In the genomic region with DNA sequence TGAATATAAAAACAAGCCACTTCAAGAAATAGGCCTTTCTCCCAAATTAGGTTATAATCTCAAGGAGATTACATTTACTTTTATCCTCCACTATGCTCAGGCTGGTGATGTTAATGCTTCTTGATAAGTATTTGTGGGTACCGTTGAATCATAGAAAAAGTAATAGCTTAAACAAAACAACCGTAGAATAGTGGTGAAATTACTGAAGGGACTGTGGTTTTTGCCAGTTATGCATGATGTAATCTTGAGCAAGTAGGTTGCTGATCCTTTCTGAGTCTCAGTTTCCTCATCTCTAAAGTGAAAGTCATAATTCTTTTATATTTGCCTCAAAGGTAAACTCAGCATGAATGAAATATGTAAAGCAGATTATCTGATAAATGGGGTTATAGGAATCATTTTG, we compare ENCODE assay signal across 9 cellular contexts.
DNase-seq lines count a peak whose midpoint lies in the region; ATAC-seq and TF ChIP-seq lines count a peak whose summit lies in the region.
"Had no signal": no experiment of that assay in that cellular context is flagged by ENCODE, and none has a peak within 500 bp of the region (broad histone marks: within the 10 kb centered on the region; RNA-seq: fewer than 3 reads in every experiment).

No MANE protein-coding gene starts in this region.

- intact Hi-C loops in colonic mucosa (cut with DNase I) (no loop called here), transverse colon (cut with DNase I; ENCODE audit: low total_unique reads) (no loop called here), tibial artery (cut with DNase I; ENCODE audit: low total_unique reads) (loop anchor here (10.0 kb wide), 1 partner anchor 186 kb away; the partner anchor contains the start of gene JAG1), Right ventricle myocardium superior (cut with DNase I) (no loop called here)

- H3K36me3 ChIP-seq in colonic mucosa (no peaks in the 10 kb centered on the region), transverse colon (no peaks in the 10 kb centered on the region), tibial artery (no peaks in the 10 kb centered on the region)

- H3K27ac Mint-ChIP-seq in HFFc6, result no peak overlapping the region

- H3K36me3 Mint-ChIP-seq in HFFc6 (ENCODE audit: low read depth), result no peaks in the 10 kb centered on the region

- CTCF ChIA-PET in RWPE1 (lab: Yijun Ruan, JAX), result no interaction called here

- WGBS in transverse colon (ENCODE audit: low coverage in 1 of 2), 2 donors, result 58 to 67% methylated on average over 2 of the region's 2 CpGs

- no peak for ATAC-seq in Right ventricle myocardium superior (ENCODE audit: poor library complexity)

- no peak for TF ChIP-seq CTCF in HFFc6 (IDR thresholded peaks at IDR 0.05)
- no peak for TF ChIP-seq CTCF in RWPE1 (conservative IDR thresholded peaks at IDR 0.05; ENCODE audit: low read depth)
- no peak for TF ChIP-seq CTCF in colonic mucosa (IDR thresholded peaks at IDR 0.05)
- TF ChIP-seq CTCF in transverse colon (IDR thresholded peaks at IDR 0.05), result no peak
- no peak for TF ChIP-seq CTCF in tibial artery (IDR thresholded peaks at IDR 0.05)

- H3K9me3 Mint-ChIP-seq in HFFc6, result 0 out of 2 replicates have a peak, but pooled peaks cover under 1% of the 10 kb centered on the region

- H3K27ac ChIP-seq in RWPE1, result no peak overlapping the region
- H3K27ac ChIP-seq in colonic mucosa, result peak overlapping the region; percentile 60
- H3K27ac ChIP-seq in transverse colon, result peak overlapping the region; percentile 29 to 84 (median 70)
- H3K27ac ChIP-seq in tibial artery, result peak overlapping the region in 1 of 2 donors; percentile 26

- in situ Hi-C loops in transverse colon (cut with MboI; ENCODE audit: low pct_ligation_motif_present in 1 of 4, low pct_unique_long_range_greater_than_20kb in 1 of 4, low sequenced_read_pairs in 3 of 4), result no loop called here

- no peak for TF ChIP-seq POLR2A in transverse colon (IDR thresholded peaks at IDR 0.05)

- H3K9me3 ChIP-seq in colonic mucosa (no peaks in the 10 kb centered on the region), transverse colon (no peaks in the 10 kb centered on the region), tibial artery (no peaks in the 10 kb centered on the region)

- H3K4me3 Mint-ChIP-seq in HFFc6, result no peak overlapping the region

- H3K4me1 Mint-ChIP-seq in HFFc6 (ENCODE audit: low read depth), result peaks cover 15% of the 10 kb centered on the region

- no peak for TF ChIP-seq EP300 in transverse colon (IDR thresholded peaks at IDR 0.05; ENCODE audit: low read depth)

- peaks cover 8% of the 10 kb centered on the region for H3K27me3 Mint-ChIP-seq in HFFc6 (ENCODE audit: insufficient read depth)

- H3K4me1 ChIP-seq in colonic mucosa (peaks cover 19% of the 10 kb centered on the region), transverse colon (peaks cover 4 to 71% (median 55%) of the 10 kb centered on the region in 4 donors), tibial artery (peaks cover 0 to 50% (median 24%) of the 10 kb centered on the region in 4 donors)

- DNase-seq in HFFc6 (peak; percentile 31), RWPE1 (ENCODE audit: low spot score) (peak; percentile 20), colonic mucosa (no peak), transverse colon (no peak), tibial artery (no peak), NCI-H2107 (lab: John Stamatoyannopoulos, UW) (no peak), Right ventricle myocardium superior (no peak)
- DNase-seq: amygdala, KG1 had no signal

- H3K9ac ChIP-seq in colonic mucosa (ENCODE audit: low read depth in 2 of 2, low read length in 2 of 2), result no peak overlapping the region

- H3K4me3 ChIP-seq in colonic mucosa, result no peak overlapping the region
- no peak overlapping the region for H3K4me3 ChIP-seq in transverse colon
- H3K4me3 ChIP-seq in tibial artery, result no peak overlapping the region

- POLR2A ChIA-PET in RWPE1 (lab: Yijun Ruan, JAX; ENCODE audit: low non-redundant PET), result no interaction called here

- H3K27me3 ChIP-seq in colonic mucosa (no peaks in the 10 kb centered on the region), transverse colon (no peaks in the 10 kb centered on the region), tibial artery (no peaks in the 10 kb centered on the region)

Comparison
In these comparisons a context has a peak if more than half of its experiments do, and no peak if none do; other contexts are left out.
1. DNase-seq: peak in HFFc6 (single experiment) and RWPE1 (single experiment); none in colonic mucosa (single experiment), transverse colon (single experiment), tibial artery (0 of 2), NCI-H2107 (single experiment) and Right ventricle myocardium superior (single experiment).